ENCODE assay signal across 1 cellular context in the genomic region with DNA sequence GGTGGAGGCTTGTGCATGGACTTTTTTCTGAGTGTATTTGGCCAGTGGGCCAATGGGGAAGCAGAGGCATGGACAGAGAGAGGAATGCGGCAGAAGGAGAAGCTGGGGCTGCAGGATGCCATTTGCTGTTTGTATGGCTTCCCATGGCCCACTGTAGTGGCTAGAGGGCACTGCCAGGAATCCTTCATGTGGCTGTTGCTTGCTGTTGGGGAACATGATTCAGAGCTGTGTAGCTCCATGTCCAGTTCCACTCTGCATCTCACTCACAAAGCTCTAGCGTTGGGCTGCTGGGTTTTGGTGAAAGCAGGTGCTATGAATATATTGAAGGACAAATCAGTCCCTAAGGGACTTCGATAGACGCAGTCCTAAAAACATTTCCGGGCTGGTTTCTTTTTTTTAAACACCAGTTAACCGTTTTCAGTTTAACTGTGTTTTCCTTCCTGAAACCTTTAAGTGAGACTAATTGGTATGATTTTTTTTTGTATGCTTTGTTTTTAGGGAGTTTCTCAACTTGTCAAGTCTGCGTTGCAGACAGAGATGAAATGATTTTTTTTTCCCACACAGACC.
TF ChIP-seq lines count a peak whose summit lies in the region.

No MANE protein-coding gene starts in this region.

TF ChIP-seq in GM12878, 131 proteins besides CTCF, POLR2A, EP300 and RAD21 (continued from another document and continues in another):
- TF ChIP-seq SMAD5 (IDR thresholded peaks at IDR 0.05; ENCODE audit: low read depth) = no peak
- TF ChIP-seq MTA2 (IDR thresholded peaks at IDR 0.05; ENCODE audit: low read depth) = peak; percentile 97
- TF ChIP-seq NR2C1 (IDR thresholded peaks at IDR 0.05) = no peak
- TF ChIP-seq ZNF274 (IDR thresholded peaks at IDR 0.05; ENCODE audit: insufficient read depth, insufficient read length) = no peak
- TF ChIP-seq CREM (IDR thresholded peaks at IDR 0.05; ENCODE audit: low read depth) = no peak
- no peak for TF ChIP-seq ZZZ3 (IDR thresholded peaks at IDR 0.05; ENCODE audit: control insufficient read depth, insufficient read length, low read depth)
- TF ChIP-seq NR2F1 (conservative IDR thresholded peaks at IDR 0.05) = peak; percentile 38; the same call in 1 of the 2 replicates
- TF ChIP-seq IKZF2 (IDR thresholded peaks at IDR 0.05) = peak; percentile 88 to 93
- TF ChIP-seq JUND (IDR thresholded peaks at IDR 0.05; ENCODE audit: low read depth, low read length) = no peak
- peak; percentile 72 for TF ChIP-seq ATF7 (IDR thresholded peaks at IDR 0.05; ENCODE audit: low read depth)
- TF ChIP-seq RAD51 (IDR thresholded peaks at IDR 0.05) = no peak
- TF ChIP-seq MEF2A (IDR thresholded peaks at IDR 0.05; ENCODE audit: insufficient read depth, low read depth, low read length) = 0 out of 2 replicates have a peak, but pooled peaks have one; percentile 56
- TF ChIP-seq NR2C2 (IDR thresholded peaks at IDR 0.05; ENCODE audit: borderline replicate concordance, control insufficient read depth, insufficient read length, low read depth) = no peak
- TF ChIP-seq ZBTB33 (IDR thresholded peaks at IDR 0.05) = no peak
- no peak for TF ChIP-seq SUPT20H (IDR thresholded peaks at IDR 0.05; ENCODE audit: borderline replicate concordance, control insufficient read depth, low read depth, low read length)
- TF ChIP-seq REST (IDR thresholded peaks at IDR 0.05; ENCODE audit: low read depth, low read length) = no peak
- TF ChIP-seq BCL11A (IDR thresholded peaks at IDR 0.05; ENCODE audit: low read depth, low read length) = peak; percentile 81; the same call in 1 of the 2 replicates
- peak; percentile 95 for TF ChIP-seq ZNF384 (IDR thresholded peaks at IDR 0.05; ENCODE audit: borderline replicate concordance, low read depth, low read length)
- TF ChIP-seq, protein P1, sequence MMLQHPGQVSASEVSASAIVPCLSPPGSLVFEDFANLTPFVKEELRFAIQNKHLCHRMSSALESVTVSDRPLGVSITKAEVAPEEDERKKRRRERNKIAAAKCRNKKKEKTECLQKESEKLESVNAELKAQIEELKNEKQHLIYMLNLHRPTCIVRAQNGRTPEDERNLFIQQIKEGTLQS (IDR thresholded peaks at IDR 0.05; ENCODE audit: borderline replicate concordance, extremely low read depth, low read depth, low read length) = no peak
- peak; percentile 89 for TF ChIP-seq TBL1XR1 (IDR thresholded peaks at IDR 0.05; ENCODE audit: low read depth, low read length)
- peak; percentile 5; the same call in 1 of the 2 replicates for TF ChIP-seq ZNF592 (IDR thresholded peaks at IDR 0.05)
- TF ChIP-seq TCF3 (IDR thresholded peaks at IDR 0.05; ENCODE audit: borderline replicate concordance, insufficient read depth, low read depth, low read length) = peak; percentile 44; the same call in 1 of the 2 replicates
- TF ChIP-seq FOS (IDR thresholded peaks at IDR 0.05; ENCODE audit: borderline replicate concordance, extremely low read depth, insufficient read length) = no peak
- TF ChIP-seq POU2F2 (IDR thresholded peaks at IDR 0.05; ENCODE audit: borderline replicate concordance, low read depth, low read length) = peak; percentile 80; the same call in 1 of the 3 replicates
- peak; percentile 80 for TF ChIP-seq TCF12 (IDR thresholded peaks at IDR 0.05; ENCODE audit: low read depth, low read length)
- no peak for TF ChIP-seq RELA (IDR thresholded peaks at IDR 0.05; ENCODE audit: borderline replicate concordance, partially characterized antibody)
- peak; percentile 57 for TF ChIP-seq PKNOX1 (IDR thresholded peaks at IDR 0.05)
- TF ChIP-seq YY1 (IDR thresholded peaks at IDR 0.05; ENCODE audit: low read depth, low read length) = peak; percentile 19; the same call in 1 of the 2 replicates
- TF ChIP-seq HDAC6 (IDR thresholded peaks at IDR 0.05; ENCODE audit: unreplicated experiment) = no peak
- TF ChIP-seq, protein P2, sequence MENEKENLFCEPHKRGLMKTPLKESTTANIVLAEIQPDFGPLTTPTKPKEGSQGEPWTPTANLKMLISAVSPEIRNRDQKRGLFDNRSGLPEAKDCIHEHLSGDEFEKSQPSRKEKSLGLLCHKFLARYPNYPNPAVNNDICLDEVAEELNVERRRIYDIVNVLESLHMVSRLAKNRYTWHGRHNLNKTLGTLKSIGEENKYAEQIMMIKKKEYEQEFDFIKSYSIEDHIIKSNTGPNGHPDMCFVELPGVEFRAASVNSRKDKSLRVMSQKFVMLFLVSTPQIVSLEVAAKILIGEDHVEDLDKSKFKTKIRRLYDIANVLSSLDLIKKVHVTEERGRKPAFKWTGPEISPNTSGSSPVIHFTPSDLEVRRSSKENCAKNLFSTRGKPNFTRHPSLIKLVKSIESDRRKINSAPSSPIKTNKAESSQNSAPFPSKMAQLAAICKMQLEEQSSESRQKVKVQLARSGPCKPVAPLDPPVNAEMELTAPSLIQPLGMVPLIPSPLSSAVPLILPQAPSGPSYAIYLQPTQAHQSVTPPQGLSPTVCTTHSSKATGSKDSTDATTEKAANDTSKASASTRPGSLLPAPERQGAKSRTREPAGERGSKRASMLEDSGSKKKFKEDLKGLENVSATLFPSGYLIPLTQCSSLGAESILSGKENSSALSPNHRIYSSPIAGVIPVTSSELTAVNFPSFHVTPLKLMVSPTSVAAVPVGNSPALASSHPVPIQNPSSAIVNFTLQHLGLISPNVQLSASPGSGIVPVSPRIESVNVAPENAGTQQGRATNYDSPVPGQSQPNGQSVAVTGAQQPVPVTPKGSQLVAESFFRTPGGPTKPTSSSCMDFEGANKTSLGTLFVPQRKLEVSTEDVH (IDR thresholded peaks at IDR 0.05; ENCODE audit: low read depth, partially characterized antibody) = no peak
- TF ChIP-seq, protein P3, sequence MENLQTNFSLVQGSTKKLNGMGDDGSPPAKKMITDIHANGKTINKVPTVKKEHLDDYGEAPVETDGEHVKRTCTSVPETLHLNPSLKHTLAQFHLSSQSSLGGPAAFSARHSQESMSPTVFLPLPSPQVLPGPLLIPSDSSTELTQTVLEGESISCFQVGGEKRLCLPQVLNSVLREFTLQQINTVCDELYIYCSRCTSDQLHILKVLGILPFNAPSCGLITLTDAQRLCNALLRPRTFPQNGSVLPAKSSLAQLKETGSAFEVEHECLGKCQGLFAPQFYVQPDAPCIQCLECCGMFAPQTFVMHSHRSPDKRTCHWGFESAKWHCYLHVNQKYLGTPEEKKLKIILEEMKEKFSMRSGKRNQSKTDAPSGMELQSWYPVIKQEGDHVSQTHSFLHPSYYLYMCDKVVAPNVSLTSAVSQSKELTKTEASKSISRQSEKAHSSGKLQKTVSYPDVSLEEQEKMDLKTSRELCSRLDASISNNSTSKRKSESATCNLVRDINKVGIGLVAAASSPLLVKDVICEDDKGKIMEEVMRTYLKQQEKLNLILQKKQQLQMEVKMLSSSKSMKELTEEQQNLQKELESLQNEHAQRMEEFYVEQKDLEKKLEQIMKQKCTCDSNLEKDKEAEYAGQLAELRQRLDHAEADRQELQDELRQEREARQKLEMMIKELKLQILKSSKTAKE (IDR thresholded peaks at IDR 0.05; ENCODE audit: low read depth, poor library complexity, severe bottlenecking) = peak; percentile 91
- no peak for TF ChIP-seq ZNF622 (IDR thresholded peaks at IDR 0.05)
- no peak for TF ChIP-seq ZBTB40 (IDR thresholded peaks at IDR 0.05; ENCODE audit: borderline replicate concordance)
